In the genomic region with DNA sequence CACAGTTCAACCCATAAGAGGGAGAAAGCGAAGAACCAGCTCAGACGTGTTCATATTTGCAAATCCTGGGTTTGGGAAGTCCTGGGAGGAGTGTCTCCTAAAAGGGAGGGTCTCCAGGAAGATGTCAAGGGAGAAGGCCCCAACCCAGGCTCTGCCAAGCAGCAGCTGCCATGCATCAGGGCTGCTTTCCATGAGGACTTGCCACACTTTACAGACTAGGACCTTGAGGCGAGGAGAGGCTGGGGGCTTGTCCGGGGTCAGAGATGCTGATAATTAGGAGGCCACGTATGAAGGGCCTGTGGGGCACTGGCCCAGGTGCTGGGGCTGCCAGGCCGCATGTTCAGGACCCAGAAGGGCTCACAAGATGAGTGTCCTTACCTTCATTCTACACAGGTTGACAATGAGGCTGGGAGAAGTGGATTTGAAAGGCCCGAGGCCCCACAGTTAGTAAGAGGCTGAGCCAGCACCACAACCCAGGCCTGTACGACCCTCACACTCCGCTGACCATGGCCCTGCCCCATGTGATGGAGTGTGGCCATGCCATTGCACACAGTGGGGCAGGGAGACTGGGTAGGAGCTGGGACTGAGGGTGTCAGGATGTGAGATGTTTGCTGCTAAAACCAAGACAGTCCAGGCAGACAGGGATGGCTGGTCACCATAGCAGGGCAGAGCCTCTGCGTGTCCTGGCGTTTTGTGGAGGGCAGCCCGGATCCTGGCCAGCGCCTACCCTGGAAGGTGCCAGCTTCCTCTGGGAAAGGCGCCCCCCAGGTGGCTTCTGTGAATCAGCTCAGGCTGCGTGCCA, we compare ENCODE assay signal across 18 cellular contexts.
"Had no signal": no experiment of that assay in that cellular context is flagged by ENCODE, and none has a peak within 500 bp of the region (broad histone marks: within the 10 kb centered on the region; RNA-seq: fewer than 3 reads in every experiment).

No MANE protein-coding gene starts in this region.

- H3K4me2 ChIP-seq: hepatocyte had no signal

- H3K9me3 ChIP-seq: colonic mucosa, ovary, tibial artery, upper lobe of left lung had no signal

- DNase-seq: colonic mucosa; effector CD4-positive, alpha-beta T cell; endodermal cell; erythroblast; foreskin keratinocyte; kidney; mesenchymal stem cell; midbrain; nephron progenitor cell; ovary; right cardiac atrium; small intestine; stimulated activated CD4-positive, alpha-beta T cell treated with anti-CD3 and anti-CD28 coated beads, Interleukin-2, amount 100 ng/mL, for 48 hours; stimulated activated naive CD8-positive, alpha-beta T cell treated with anti-CD3 and anti-CD28 coated beads, Interleukin-15, Interleukin-2, amounts not matched to agents 100 U/mL and 50 U/mL, for 24 hours; tibial artery; upper lobe of left lung had no signal

- H3K27ac ChIP-seq: cardiac muscle cell, colonic mucosa, foreskin keratinocyte, hepatocyte, ovary, tibial artery, upper lobe of left lung had no signal

- H3K79me2 ChIP-seq: hepatocyte had no signal

- H3K4me3 ChIP-seq: cardiac muscle cell, colonic mucosa, hepatocyte, ovary, tibial artery, upper lobe of left lung had no signal

- H3K27me3 ChIP-seq: cardiac muscle cell, colonic mucosa, foreskin keratinocyte, hepatocyte, ovary, tibial artery, upper lobe of left lung had no signal

- H2AFZ ChIP-seq: hepatocyte had no signal

- H3K4me1 ChIP-seq: colonic mucosa, foreskin keratinocyte had no signal

- H3K36me3 ChIP-seq: cardiac muscle cell, colonic mucosa, ovary, tibial artery, upper lobe of left lung had no signal

- ATAC-seq: foreskin keratinocyte; right cardiac atrium; stimulated activated naive CD8-positive, alpha-beta T cell treated with anti-CD3 and anti-CD28 coated beads, Interleukin-15, Interleukin-2, amounts not matched to agents 100 U/mL and 50 U/mL, for 24 hours had no signal
